20 cellular contexts compared by ENCODE assay signal in the genomic region with DNA sequence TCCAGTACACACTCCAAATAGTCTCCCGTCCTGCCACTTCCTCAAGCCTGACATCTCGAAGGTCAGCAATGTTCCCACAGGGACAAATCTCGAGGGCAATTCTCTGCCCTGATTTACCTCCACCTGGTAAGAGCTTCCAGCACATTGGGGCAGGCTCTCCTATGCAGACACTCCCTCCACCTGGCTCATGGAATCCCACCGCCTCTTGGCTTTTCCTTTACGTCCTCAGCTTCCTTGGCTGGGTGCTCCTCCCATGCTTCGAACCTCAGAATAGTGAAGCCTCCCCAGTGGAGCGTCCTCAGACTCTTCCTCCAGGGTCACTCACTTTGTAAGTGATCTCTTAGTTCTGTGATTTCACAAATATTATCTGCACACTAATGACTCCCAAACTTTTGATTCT.
DNase-seq lines count a peak whose midpoint lies in the region; ATAC-seq and TF ChIP-seq lines count a peak whose summit lies in the region.
"Had no signal": no experiment of that assay in that cellular context is flagged by ENCODE, and none has a peak within 500 bp of the region (broad histone marks: within the 10 kb centered on the region; RNA-seq: fewer than 3 reads in every experiment).

No MANE protein-coding gene starts in this region.

- H3K4me2 ChIP-seq in GM23338: no peak overlapping the region
- H3K4me2 ChIP-seq in trophoblast cell (ENCODE audit: low read length): no peak overlapping the region
- H3K4me2 ChIP-seq: A549 had no signal

- WGBS in esophagus muscularis mucosa: 82% methylated on average over 7 of the region's 7 CpGs
- no CpG with 5 or more reads among the region's 7 CpGs for WGBS in trophoblast cell (ENCODE audit: extremely low coverage, insufficient coverage, insufficient read length)
- WGBS in sigmoid colon, 2 donors: 92 to 93% methylated on average over 7 of the region's 7 CpGs

- TF ChIP-seq CTCF in GM23338 (conservative IDR thresholded peaks at IDR 0.05; ENCODE audit: low read depth in 2 of 2) (no peak), esophagus muscularis mucosa (IDR thresholded peaks at IDR 0.05) (no peak), sigmoid colon (IDR thresholded peaks at IDR 0.05) (no peak)

- H3K4me3 ChIP-seq in GM23338 (no peak overlapping the region), esophagus muscularis mucosa (no peak overlapping the region), trophoblast cell (ENCODE audit: low read depth, low read length) (no peak overlapping the region), sigmoid colon (no peak overlapping the region)
- H3K4me3 ChIP-seq: A549; BLaER1 treated with 17β-estradiol and CSF1 and Interleukin-3, amounts not matched to agents 10 nM and 100 nM; HAP-1 had no signal

- H3K4me1 ChIP-seq in GM23338 (ENCODE audit: insufficient read depth) (no peaks in the 10 kb centered on the region), esophagus muscularis mucosa (no peaks in the 10 kb centered on the region), trophoblast cell (ENCODE audit: control insufficient read depth in 1 of 2, insufficient read depth in 2 of 2, low read length in 2 of 2) (peaks cover 0 to 7% of the 10 kb centered on the region in 2 experiments), sigmoid colon (peaks cover 0 to 12% (median 2%) of the 10 kb centered on the region in 4 donors)
- H3K4me1 ChIP-seq: A549, BE2C, HAP-1 had no signal

- no peak overlapping the region for H4K12ac ChIP-seq in trophoblast cell (ENCODE audit: low read depth, low read length)

- H2BK12ac ChIP-seq in trophoblast cell (ENCODE audit: low read length): peak overlapping the region; percentile 85

- H3K79me1 ChIP-seq in trophoblast cell (ENCODE audit: low read length): peaks cover 13% of the 10 kb centered on the region

- TF ChIP-seq EP300 in esophagus muscularis mucosa (IDR thresholded peaks at IDR 0.05) (no peak), sigmoid colon (IDR thresholded peaks at IDR 0.05) (no peak)

- H3K79me2 ChIP-seq in GM23338 (replicated peaks; ENCODE audit: insufficient read depth) (no peaks in the 10 kb centered on the region), trophoblast cell (ENCODE audit: control insufficient read depth, insufficient read depth, low read length, poor library complexity) (no peaks in the 10 kb centered on the region)

- peak overlapping the region; percentile 49 for H4K91ac ChIP-seq in trophoblast cell (ENCODE audit: low read depth, low read length)

- H3K9me3 ChIP-seq in esophagus muscularis mucosa: no peaks in the 10 kb centered on the region
- peaks cover 2% of the 10 kb centered on the region for H3K9me3 ChIP-seq in trophoblast cell (ENCODE audit: insufficient read depth, low read depth, low read length)
- H3K9me3 ChIP-seq in sigmoid colon: no peaks in the 10 kb centered on the region
- H3K9me3 ChIP-seq: A549, BE2C, HAP-1 had no signal

- H3K36me3 ChIP-seq in GM23338 (ENCODE audit: insufficient read depth) (no peaks in the 10 kb centered on the region), esophagus muscularis mucosa (no peaks in the 10 kb centered on the region), trophoblast cell (ENCODE audit: control insufficient read depth in 1 of 2, insufficient read depth in 2 of 2, low read length in 2 of 2) (peaks cover 2 to 4% of the 10 kb centered on the region in 2 experiments), sigmoid colon (no peaks in the 10 kb centered on the region)
- H3K36me3 ChIP-seq: BE2C; BLaER1 treated with 17β-estradiol and CSF1 and Interleukin-3, amounts not matched to agents 10 nM and 100 nM; HAP-1 had no signal

- H3K4me3 Mint-ChIP-seq in GM23338: no peak overlapping the region
- H3K4me3 Mint-ChIP-seq: CD14-positive monocyte; CD4-positive, alpha-beta T cell; CD8-positive, alpha-beta memory T cell; HFFc6 had no signal

- H3K27me3 ChIP-seq in GM23338 (ENCODE audit: insufficient read depth): no peaks in the 10 kb centered on the region
- H3K27me3 ChIP-seq in esophagus muscularis mucosa: no peaks in the 10 kb centered on the region
- H3K27me3 ChIP-seq in trophoblast cell (ENCODE audit: insufficient read depth, low read length): no peaks in the 10 kb centered on the region
- H3K27me3 ChIP-seq in sigmoid colon: no peaks in the 10 kb centered on the region
- H3K27me3 ChIP-seq: BLaER1 treated with 17β-estradiol and CSF1 and Interleukin-3, amounts not matched to agents 10 nM and 100 nM had no signal

- H4K20me1 ChIP-seq in GM23338 (replicated peaks; ENCODE audit: insufficient read depth): no peaks in the 10 kb centered on the region
- H4K20me1 ChIP-seq: BLaER1 treated with 17β-estradiol and CSF1 and Interleukin-3, amounts not matched to agents 10 nM and 100 nM had no signal

- H3K4me1 Mint-ChIP-seq in GM23338: peaks cover 7% of the 10 kb centered on the region; the same call in 2 of the 3 replicates
- H3K4me1 Mint-ChIP-seq: CD8-positive, alpha-beta memory T cell had no signal

- no peaks in the 10 kb centered on the region for H3F3A ChIP-seq in GM23338 (replicated peaks; ENCODE audit: low read depth)

- H3K4ac ChIP-seq in trophoblast cell (ENCODE audit: low read depth, low read length): no peak overlapping the region

- no peak overlapping the region for H4K8ac ChIP-seq in trophoblast cell (ENCODE audit: low read depth, low read length)

- no peak overlapping the region for H3K23ac ChIP-seq in trophoblast cell (ENCODE audit: low read length)

- no peak overlapping the region for H3K14ac ChIP-seq in trophoblast cell (ENCODE audit: low read length)

- H3K9me3 Mint-ChIP-seq in GM23338: no peaks in the 10 kb centered on the region; the same call in 2 of the 3 replicates
- H3K9me3 Mint-ChIP-seq: CD4-positive, alpha-beta T cell; CD8-positive, alpha-beta memory T cell had no signal

- H3K27me3 Mint-ChIP-seq in GM23338 (ENCODE audit: insufficient read depth, low read depth, poor library complexity): no peaks in the 10 kb centered on the region

- no peak overlapping the region for H3K27ac Mint-ChIP-seq in GM23338
- H3K27ac Mint-ChIP-seq: CD14-positive monocyte; CD4-positive, alpha-beta T cell; CD8-positive, alpha-beta memory T cell; HFFc6 had no signal

- H3K27ac ChIP-seq in GM23338 (ENCODE audit: low read depth) (no peak overlapping the region), esophagus muscularis mucosa (replicated peaks in 1 of 4) (no peak overlapping the region), trophoblast cell (ENCODE audit: low read depth, low read length) (no peak overlapping the region), sigmoid colon (no peak overlapping the region)
- H3K27ac ChIP-seq: A549; BLaER1 treated with 17β-estradiol and CSF1 and Interleukin-3, amounts not matched to agents 10 nM and 100 nM had no signal

- no peak overlapping the region for H3K18ac ChIP-seq in trophoblast cell (ENCODE audit: low read length)

- peak overlapping the region; percentile 26 for H2BK120ac ChIP-seq in trophoblast cell (ENCODE audit: insufficient read depth, low read length, poor library complexity)

- H2AK5ac ChIP-seq in trophoblast cell (ENCODE audit: low read length): peak overlapping the region; percentile 57

- intact Hi-C loops in esophagus muscularis mucosa (cut with DNase I) (no loop called here), sigmoid colon (cut with DNase I) (no loop called here)

- no peak for DNase-seq in GM23338 (ENCODE audit: low spot score)
- DNase-seq in esophagus muscularis mucosa (ENCODE audit: extremely low spot score): peak; percentile 75
- DNase-seq in trophoblast cell: no peak
- DNase-seq in sigmoid colon: no peak
- no peak for DNase-seq in DMS53 (lab: John Stamatoyannopoulos, UW)
- no peak for DNase-seq in NCI-H1436 treated with DMSO at 0.1 percent for 48 hours (lab: John Stamatoyannopoulos, UW)
- DNase-seq in amygdala (lab: John Stamatoyannopoulos, UW): no peak
- DNase-seq: 8988T; ACHN; AML-193; BE2C; CD4-positive, alpha-beta T cell; CD8-positive, alpha-beta memory T cell; DND-41; GOT3; HFFc6 had no signal

- peak overlapping the region; percentile 80 for H2AFZ ChIP-seq in GM23338
- H2AFZ ChIP-seq in trophoblast cell (ENCODE audit: insufficient read depth, low read length, poor library complexity): no peak overlapping the region

- peaks cover 5% of the 10 kb centered on the region; the same call in 1 of the 2 replicates for H3K9me2 ChIP-seq in GM23338 (ENCODE audit: insufficient read depth)

- H3K36me3 Mint-ChIP-seq in GM23338 (ENCODE audit: low read depth): 0 out of 3 replicates have a peak, but pooled peaks cover 5% of the 10 kb centered on the region
- H3K36me3 Mint-ChIP-seq: CD14-positive monocyte; CD8-positive, alpha-beta memory T cell had no signal

- H2BK5ac ChIP-seq in trophoblast cell (ENCODE audit: low read depth, low read length, poor library complexity): no peak overlapping the region

- TF ChIP-seq POLR2A in esophagus muscularis mucosa (IDR thresholded peaks at IDR 0.05; ENCODE audit: low read depth) (no peak), sigmoid colon (IDR thresholded peaks at IDR 0.05) (no peak)

- H3K9ac ChIP-seq in trophoblast cell (ENCODE audit: low read length): no peak overlapping the region
- H3K9ac ChIP-seq: BLaER1 treated with 17β-estradiol and CSF1 and Interleukin-3, amounts not matched to agents 10 nM and 100 nM had no signal

- ATAC-seq in GM23338: no peak
- ATAC-seq: A549 had no signal

TF ChIP-seq in GM23338, 12 proteins besides CTCF, POLR2A, EP300 and RAD21 (continues in another document):
- no peak for TF ChIP-seq STAT1 (IDR thresholded peaks at IDR 0.05; ENCODE audit: unreplicated experiment)
- no peak for TF ChIP-seq NANOG (IDR thresholded peaks at IDR 0.05; ENCODE audit: borderline replicate concordance)
- no peak for TF ChIP-seq POLR2AphosphoS5 (IDR thresholded peaks at IDR 0.05; ENCODE audit: low read depth)
- no peak for TF ChIP-seq ZNF331 (CRISPR knock-in tag; IDR thresholded peaks at IDR 0.05; ENCODE audit: low read depth)
- no peak for TF ChIP-seq CREB1 (CRISPR knock-in tag; IDR thresholded peaks at IDR 0.05; ENCODE audit: low read depth)
- TF ChIP-seq EZH2 (IDR thresholded peaks at IDR 0.05; ENCODE audit: low read depth, unreplicated experiment): no peak
- TF ChIP-seq, protein P1, sequence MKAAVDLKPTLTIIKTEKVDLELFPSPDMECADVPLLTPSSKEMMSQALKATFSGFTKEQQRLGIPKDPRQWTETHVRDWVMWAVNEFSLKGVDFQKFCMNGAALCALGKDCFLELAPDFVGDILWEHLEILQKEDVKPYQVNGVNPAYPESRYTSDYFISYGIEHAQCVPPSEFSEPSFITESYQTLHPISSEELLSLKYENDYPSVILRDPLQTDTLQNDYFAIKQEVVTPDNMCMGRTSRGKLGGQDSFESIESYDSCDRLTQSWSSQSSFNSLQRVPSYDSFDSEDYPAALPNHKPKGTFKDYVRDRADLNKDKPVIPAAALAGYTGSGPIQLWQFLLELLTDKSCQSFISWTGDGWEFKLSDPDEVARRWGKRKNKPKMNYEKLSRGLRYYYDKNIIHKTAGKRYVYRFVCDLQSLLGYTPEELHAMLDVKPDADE (IDR thresholded peaks at IDR 0.05): no peak
